Comparison of ENCODE assay signal across 8 cellular contexts in genomic region chr3:194485876-194486539, GRCh38. TPM values are rescaled to one million over a fixed set of nuclear protein-coding genes. Genes with fewer than 3 reads are reported as not detected.
DNase-seq lines count a peak whose midpoint lies in the region; ATAC-seq and TF ChIP-seq lines count a peak whose summit lies in the region.

No MANE protein-coding gene starts in this region.

- H2AFZ ChIP-seq in PC-3 (ENCODE audit: low read length) (no peak overlapping the region), parathyroid adenoma (peak overlapping the region; percentile 80)

- POLR2A ChIA-PET in PC-3 (lab: Charles Lee; ENCODE audit: unreplicated experiment), result interaction anchor here (0.5 to 0.7 kb wide), 3 partner anchors 14 to 346 kb away, joined by 3 to 9 read pairs (median 6); no protein-coding TSS in a partner anchor

- H3K27ac ChIP-seq in PC-3 (ENCODE audit: low read length), result peak overlapping the region; percentile 24
- peak overlapping the region; percentile 61 for H3K27ac ChIP-seq in parathyroid adenoma
- H3K27ac ChIP-seq in upper lobe of left lung, result peak overlapping the region; percentile 90 to 95 (median 92)

- H3K36me3 ChIP-seq in PC-3 (ENCODE audit: low read depth, low read length) (peaks cover 3% of the 10 kb centered on the region; the same call in 1 of the 2 replicates), parathyroid adenoma (ENCODE audit: control insufficient read depth, insufficient read depth, low read length) (no peaks in the 10 kb centered on the region), upper lobe of left lung (no peaks in the 10 kb centered on the region)

- H3K27me3 ChIP-seq in PC-3 (ENCODE audit: low read length) (no peaks in the 10 kb centered on the region), parathyroid adenoma (ENCODE audit: control insufficient read depth, insufficient read depth, low read length) (no peaks in the 10 kb centered on the region), upper lobe of left lung (no peaks in the 10 kb centered on the region)

- TF ChIP-seq POLR2A in upper lobe of left lung (IDR thresholded peaks at IDR 0.05), result peak in 1 of 4 donors; percentile 36

- CTCF ChIA-PET in PC-3 (lab: Charles Lee), result interaction anchor here (0.6 to 0.8 kb wide), 2 partner anchors 108 to 118 kb away, joined by 3 read pairs; no protein-coding TSS in a partner anchor

- H3K4me3 ChIP-seq in HFF-Myc (replicated peaks; ENCODE audit: low read depth, low read length), result peak overlapping the region; percentile 69
- peak overlapping the region; percentile 92 for H3K4me3 ChIP-seq in PC-3 (ENCODE audit: low read length)
- H3K4me3 ChIP-seq in parathyroid adenoma (ENCODE audit: low read depth, low read length), result peak overlapping the region; percentile 69
- peak overlapping the region; percentile 66 to 75 (median 72) for H3K4me3 ChIP-seq in upper lobe of left lung

- 3 to 10% methylated on average over 12 to 19 of the region's 42 CpGs for WGBS in upper lobe of left lung, 2 donors

- DNase-seq in GM03348 (ENCODE audit: low spot score) (peak; percentile 61), HFF-Myc (ENCODE audit: extremely low read depth, low read depth) (no peak), PC-3 (peak; percentile 28), activated gamma-delta T cell treated with Interleukin-2 at 50 U/mL for 16 hours (peak; percentile 39), germinal center (ENCODE audit: low spot score) (peak; percentile 62), upper lobe of left lung (peak; percentile 39 to 92), NCI-H446 (lab: John Stamatoyannopoulos, UW) (no peak)

- peaks cover 40% of the 10 kb centered on the region for H3K4me1 ChIP-seq in PC-3 (ENCODE audit: insufficient read depth, low read length)
- peaks cover 12% of the 10 kb centered on the region for H3K4me1 ChIP-seq in parathyroid adenoma
- peaks cover 22 to 57% (median 37%) of the 10 kb centered on the region in 4 donors for H3K4me1 ChIP-seq in upper lobe of left lung

- TF ChIP-seq EP300 in upper lobe of left lung (IDR thresholded peaks at IDR 0.05), result no peak

- BruUV-seq in PC-3 (replicated peaks; lab: Mats Ljungman, UMichigan), result TSS peak; percentile 66

- peak; percentile 18 for TF ChIP-seq CTCF in HFF-Myc (IDR thresholded peaks at IDR 0.05; ENCODE audit: low read depth, low read length, missing control alignments)
- no peak for TF ChIP-seq CTCF in PC-3 (conservative IDR thresholded peaks at IDR 0.05; ENCODE audit: low read depth, low read length)
- peak; percentile 16 for TF ChIP-seq CTCF in parathyroid adenoma (IDR thresholded peaks at IDR 0.05)
- peak in 4 of 6 experiments; percentile 17 to 58 (median 26) for TF ChIP-seq CTCF in upper lobe of left lung (IDR thresholded peaks at IDR 0.05)

- H3F3A ChIP-seq in PC-3 (ENCODE audit: low read length, unreplicated experiment), result peaks cover 3% of the 10 kb centered on the region

- intact Hi-C loops in PC-3 (cut with micrococcal nuclease), result no loop called here

- H4K20me1 ChIP-seq in PC-3 (ENCODE audit: low read length), result peaks cover 33% of the 10 kb centered on the region

- no peaks in the 10 kb centered on the region for H3K9me2 ChIP-seq in PC-3 (replicated peaks; ENCODE audit: low read length)

- ATAC-seq in PC-3, result peak; percentile 35
- ATAC-seq in upper lobe of left lung (ENCODE audit: low FRiP score in 2 of 2), result peak; percentile 3 to 12

- H3K9me3 ChIP-seq in PC-3 (ENCODE audit: low read length) (no peaks in the 10 kb centered on the region), parathyroid adenoma (ENCODE audit: control insufficient read depth, low read length) (no peaks in the 10 kb centered on the region), upper lobe of left lung (no peaks in the 10 kb centered on the region)

- H3K9ac ChIP-seq in PC-3 (ENCODE audit: low read length) (peak overlapping the region; percentile 88), parathyroid adenoma (peak overlapping the region; percentile 81)

- H3K4me2 ChIP-seq in PC-3 (ENCODE audit: low read length), result peak overlapping the region; percentile 84
- H3K4me2 ChIP-seq in parathyroid adenoma (ENCODE audit: low read length), result peak overlapping the region; percentile 91

- H3K79me2 ChIP-seq in PC-3 (ENCODE audit: low read length) (peaks cover 53% of the 10 kb centered on the region), parathyroid adenoma (peaks cover 17% of the 10 kb centered on the region)

RNA-seq across cellular contexts. Expression of gene ATP13A3, which starts 0.8 kb away (rescaled TPM):
- total RNA-seq in PC-3 (2014; rRNA removed) (69.4 and 101 TPM in 2 replicates), upper lobe of left lung (100 to 1,000 TPM in 3 of 6 donors, 10 to 100 TPM in 3; 67.9 to 152 (median 94.6) TPM)

Comparison
In these comparisons a context has a peak if more than half of its experiments do, and no peak if none do; other contexts are left out.
1. DNase-seq: peak in GM03348 (single experiment), PC-3 (single experiment), activated gamma-delta T cell treated with Interleukin-2 at 50 U/mL for 16 hours (single experiment), germinal center (single experiment) and upper lobe of left lung (2 of 2); none in HFF-Myc (single experiment) and NCI-H446 (0 of 2).
2. H3K27ac ChIP-seq: peak in every context shown above with its lines; median percentile 92 in upper lobe of left lung; 61 in parathyroid adenoma; 24 in PC-3.
3. Peak in every context shown above with its lines, with median percentiles within 50 percentile points of each other: H3K4me3 ChIP-seq.